Comparison of ENCODE assay signal across 8 cellular contexts in genomic region chr19:49118565-49119410, GRCh38. TPM values are rescaled to one million over a fixed set of nuclear protein-coding genes. Genes with fewer than 3 reads are reported as not detected.
DNase-seq lines count a peak whose midpoint lies in the region; ATAC-seq and TF ChIP-seq lines count a peak whose summit lies in the region.

C19orf73 (minus strand) TSS chr19:49119143; CDS start chr19:49119022, 121 bp downstream.

- no peaks in the 10 kb centered on the region for H3K36me3 ChIP-seq in OCI-LY3 (replicated peaks; ENCODE audit: low read depth, low read length)

- H3K9ac ChIP-seq in OCI-LY3 (ENCODE audit: low read length) = peak within 1 kb of the TSS; percentile 90

- H3K27ac ChIP-seq in OCI-LY3 (ENCODE audit: low read length) = peak within 1 kb of the TSS; percentile 72

- H3K79me2 ChIP-seq in OCI-LY3 (ENCODE audit: low read length) = peaks cover 6% of the 10 kb centered on the region

- H4K20me1 ChIP-seq in OCI-LY3 (ENCODE audit: insufficient read depth, low read length) = no peaks in the 10 kb centered on the region

- peak within 1 kb of the TSS; percentile 99 for H3K4me2 ChIP-seq in OCI-LY3 (ENCODE audit: low read length)

- TF ChIP-seq CTCF in OCI-LY3 (IDR thresholded peaks at IDR 0.05; ENCODE audit: low read depth, low read length) = no peak
- TF ChIP-seq CTCF in epithelial cell of esophagus (IDR thresholded peaks at IDR 0.05; ENCODE audit: insufficient read depth, low read depth, low read length, missing control alignments) = no peak

- H3K4me3 ChIP-seq in OCI-LY3 (ENCODE audit: low read length) = peak within 1 kb of the TSS; percentile 92
- peak within 1 kb of the TSS; percentile 75 for H3K4me3 ChIP-seq in epithelial cell of esophagus (ENCODE audit: low read length)

- peak; percentile 52 for ATAC-seq in GM21526 (IDR thresholded peaks at IDR 0.05; ENCODE audit: low FRiP score, unreplicated experiment)

- H2AFZ ChIP-seq in OCI-LY3 (ENCODE audit: low read depth, low read length) = peak within 1 kb of the TSS; percentile 67; the same call in 1 of the 2 replicates

- H3K9me3 ChIP-seq in OCI-LY3 (ENCODE audit: insufficient read depth, low read length) = no peaks in the 10 kb centered on the region

- DNase-seq in DMS114 treated with DMSO at 0.1 percent for 48 hours (lab: John Stamatoyannopoulos, UW; ENCODE audit: unreplicated experiment) = peak; percentile 81
- peak; percentile 98 for DNase-seq in HuH-7 (ENCODE audit: low spot score)
- DNase-seq in activated T-cell treated with anti-CD3 and anti-CD28 coated beads for 24 hours (ENCODE audit: low read depth) = peak; percentile 92
- peak; percentile 97 for DNase-seq in epithelial cell of esophagus (ENCODE audit: low read depth)
- peak; percentile 95 for DNase-seq in mucosa of gallbladder (ENCODE audit: low spot score)
- DNase-seq in stimulated activated CD8-positive, alpha-beta memory T cell treated with anti-CD3 and anti-CD28 coated beads, Interleukin-4, amount 100 ng/mL, for 24 hours (ENCODE audit: low read depth) = peak; percentile 91

- H3K4me1 ChIP-seq in OCI-LY3 (ENCODE audit: low read length) = peaks cover 20% of the 10 kb centered on the region

- H3K27me3 ChIP-seq in OCI-LY3 (ENCODE audit: low read depth, low read length) = no peaks in the 10 kb centered on the region

RNA-seq across cellular contexts. Expression of gene C19orf73, which starts in this region (rescaled TPM):
- 2.7 TPM for total RNA-seq in mucosa of gallbladder

Comparison
In these comparisons a context has a peak if more than half of its experiments do, and no peak if none do; other contexts are left out.
1. Peak in every context shown above with its lines: DNase-seq, ATAC-seq, H3K4me3 ChIP-seq and H3K27ac ChIP-seq.